ENCODE assay signal across 13 cellular contexts in genomic region chr6:21026576-21027273, GRCh38.
DNase-seq lines count a peak whose midpoint lies in the region; ATAC-seq, FAIRE-seq and TF ChIP-seq lines count a peak whose summit lies in the region.
"Had no signal": no experiment of that assay in that cellular context is flagged by ENCODE, and none has a peak within 500 bp of the region (broad histone marks: within the 10 kb centered on the region; RNA-seq: fewer than 3 reads in every experiment).

No MANE protein-coding gene starts in this region.

- H3K36me3 ChIP-seq in GM23248 (ENCODE audit: low read depth) (no peaks in the 10 kb centered on the region), SK-N-SH (replicated peaks in 1 of 2; ENCODE audit: control insufficient read depth in 1 of 2, insufficient read depth in 2 of 2, low read length in 1 of 2) (no peaks in the 10 kb centered on the region), mucosa of descending colon (ENCODE audit: low read depth) (no peaks in the 10 kb centered on the region)

- H3K27me3 ChIP-seq in GM23248 (replicated peaks; ENCODE audit: insufficient read depth) (no peaks in the 10 kb centered on the region), SK-N-SH (ENCODE audit: insufficient read depth) (no peaks in the 10 kb centered on the region)

- H3K4me1 ChIP-seq in GM23248 (ENCODE audit: insufficient read depth) (peaks cover 20% of the 10 kb centered on the region), SK-N-SH (ENCODE audit: control insufficient read depth in 1 of 2, insufficient read depth in 2 of 2, low read depth in 1 of 2, low read length in 1 of 2) (peaks cover 8 to 19% of the 10 kb centered on the region in 2 experiments; a peak in 3 of 4 replicates), mucosa of descending colon (ENCODE audit: low read depth) (no peaks in the 10 kb centered on the region)

- TF ChIP-seq EP300 in SK-N-SH (IDR thresholded peaks at IDR 0.05; ENCODE audit: borderline replicate concordance in 1 of 2, low read depth in 1 of 2, low read length in 1 of 2): peak; percentile 93 to 97

- no peak for FAIRE-seq in GM12892 (lab: Jason Lieb, UNC)

- DNase-seq in GM23248: peak; percentile 61
- no peak for DNase-seq in SK-N-SH
- peak; percentile 48 for DNase-seq in fibroblast of pulmonary artery (ENCODE audit: low read depth)
- peak; percentile 22 for DNase-seq in pulmonary artery endothelial cell (ENCODE audit: low read depth, low spot score)
- DNase-seq in mucosa of descending colon: no peak
- DNase-seq in NCI-H2107 treated with DMSO at 0.1 percent for 48 hours (lab: John Stamatoyannopoulos, UW; ENCODE audit: unreplicated experiment): no peak
- DNase-seq in GM12892 (ENCODE audit: insufficient read length): no peak
- DNase-seq: activated effector memory CD4-positive, alpha-beta T cell treated with Interleukin-2 at 50 U/mL for 16 hours; DMS79 treated with DMSO at 0.1 percent for 48 hours; natural killer cell; NK-92 treated with Interleukin-12 subunit alpha and Interleukin-12 subunit beta, amount 100 ng/mL, for 24 hours; T-helper 2 cell had no signal

- intact Hi-C loops in mucosa of descending colon (cut with DNase I, micrococcal nuclease): no loop called here

- H3K9me3 ChIP-seq in GM23248 (ENCODE audit: low read depth) (no peaks in the 10 kb centered on the region), SK-N-SH (no peaks in the 10 kb centered on the region), mucosa of descending colon (no peaks in the 10 kb centered on the region)

- H2AFZ ChIP-seq in GM23248: no peak overlapping the region
- H2AFZ ChIP-seq in SK-N-SH (ENCODE audit: low read depth): no peak overlapping the region

- H3K9ac ChIP-seq in GM23248 (no peak overlapping the region), SK-N-SH (no peak overlapping the region)

- H3K9me2 ChIP-seq in GM23248 (ENCODE audit: insufficient read depth): no peaks in the 10 kb centered on the region
- no peaks in the 10 kb centered on the region for H3K9me2 ChIP-seq in SK-N-SH

- H3K27ac ChIP-seq in GM23248 (peak overlapping the region; percentile 44), SK-N-SH (ENCODE audit: low read depth in 2 of 2, low read length in 1 of 2) (peak overlapping the region; percentile 56 to 86)
- H3K27ac ChIP-seq: C4-2B had no signal

- TF ChIP-seq CTCF in SK-N-SH (IDR thresholded peaks at IDR 0.05) (no peak), fibroblast of pulmonary artery (IDR thresholded peaks at IDR 0.05; ENCODE audit: low read length, missing control alignments) (no peak), mucosa of descending colon (IDR thresholded peaks at IDR 0.05) (no peak)

- POLR2A ChIA-PET in SK-N-SH (lab: Yijun Ruan, JAX): no interaction called here

- TF ChIP-seq POLR2A in GM12892 (IDR thresholded peaks at IDR 0.05; ENCODE audit: low read depth, low read length): no peak

- 62 to 67% methylated on average over 3 of the region's 3 CpGs for WGBS in GM23248 (ENCODE audit: low coverage in 1 of 2, low lambda C conversion rate in 2 of 2, missing lambda C conversion rate in 2 of 2), 2 experiments
- WGBS in SK-N-SH (ENCODE audit: low lambda C conversion rate): 64% methylated on average over 3 of the region's 3 CpGs

- no peak for ATAC-seq in mucosa of descending colon
- ATAC-seq: natural killer cell had no signal

- H3K4me2 ChIP-seq in GM23248 (ENCODE audit: unreplicated experiment) (peak overlapping the region; percentile 61), SK-N-SH (no peak overlapping the region)

- H3K79me2 ChIP-seq in GM23248 (ENCODE audit: insufficient read depth): no peaks in the 10 kb centered on the region
- no peaks in the 10 kb centered on the region for H3K79me2 ChIP-seq in SK-N-SH (ENCODE audit: insufficient read depth)

- H3F3A ChIP-seq in GM23248 (ENCODE audit: insufficient read depth) (no peaks in the 10 kb centered on the region), SK-N-SH (replicated peaks; ENCODE audit: insufficient read depth) (peaks cover 10% of the 10 kb centered on the region)

- no peak for TF ChIP-seq RAD21 in SK-N-SH (IDR thresholded peaks at IDR 0.05; ENCODE audit: low read length)

- in situ Hi-C loops in GM23248 (cut with MboI): no loop called here

- H3K4me3 ChIP-seq in GM23248 (no peak overlapping the region), SK-N-SH (ENCODE audit: low read depth in 2 of 2, low read length in 1 of 2) (no peak overlapping the region), fibroblast of pulmonary artery (replicated peaks; ENCODE audit: low read depth, low read length) (no peak overlapping the region), mucosa of descending colon (no peak overlapping the region)

- H4K20me1 ChIP-seq in GM23248 (ENCODE audit: insufficient read depth): no peaks in the 10 kb centered on the region
- H4K20me1 ChIP-seq in SK-N-SH (ENCODE audit: insufficient read depth): no peaks in the 10 kb centered on the region

- CTCF ChIA-PET in SK-N-SH (lab: Yijun Ruan, JAX): interaction anchor here (0.7 to 1.2 kb wide), 2 partner anchors 154 to 463 kb away, joined by 3 read pairs; no protein-coding TSS in a partner anchor

TF ChIP-seq in SK-N-SH, 30 proteins besides CTCF, POLR2A, EP300 and RAD21 (continues in another document):
- TF ChIP-seq GATA2 (CRISPR knock-in tag; IDR thresholded peaks at IDR 0.05) (peak; percentile 49), TAF1 (IDR thresholded peaks at IDR 0.05; ENCODE audit: borderline replicate concordance, low read depth, low read length) (0 out of 2 replicates have a peak, but pooled peaks have one; percentile 22), EZH2phosphoT487 (IDR thresholded peaks at IDR 0.05; ENCODE audit: borderline replicate concordance, low read depth) (no peak), ELF1 (IDR thresholded peaks at IDR 0.05) (no peak), MXI1 (IDR thresholded peaks at IDR 0.05; ENCODE audit: low read depth, low read length) (no peak), FOXM1 (IDR thresholded peaks at IDR 0.05; ENCODE audit: low read depth) (peak; percentile 95), FOSL2 (IDR thresholded peaks at IDR 0.05; ENCODE audit: borderline replicate concordance, low read depth) (peak; percentile 83), YY1 (IDR thresholded peaks at IDR 0.05; ENCODE audit: low read depth) (peak; percentile 39; the same call in 1 of the 2 replicates), POLR2AphosphoS5 (IDR thresholded peaks at IDR 0.05; ENCODE audit: low read depth, low read length) (peak; percentile 91), JUND (IDR thresholded peaks at IDR 0.05) (peak; percentile 97), MEF2A (IDR thresholded peaks at IDR 0.05; ENCODE audit: borderline replicate concordance, low read depth) (peak; percentile 32; the same call in 1 of the 2 replicates), RXRA (IDR thresholded peaks at IDR 0.05; ENCODE audit: borderline replicate concordance, low read depth) (peak; percentile 60; the same call in 1 of the 2 replicates), REST (IDR thresholded peaks at IDR 0.05; ENCODE audit: low read depth, low read length) (no peak)
- TF ChIP-seq, protein P1, sequence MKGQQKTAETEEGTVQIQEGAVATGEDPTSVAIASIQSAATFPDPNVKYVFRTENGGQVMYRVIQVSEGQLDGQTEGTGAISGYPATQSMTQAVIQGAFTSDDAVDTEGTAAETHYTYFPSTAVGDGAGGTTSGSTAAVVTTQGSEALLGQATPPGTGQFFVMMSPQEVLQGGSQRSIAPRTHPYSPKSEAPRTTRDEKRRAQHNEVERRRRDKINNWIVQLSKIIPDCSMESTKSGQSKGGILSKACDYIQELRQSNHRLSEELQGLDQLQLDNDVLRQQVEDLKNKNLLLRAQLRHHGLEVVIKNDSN (IDR thresholded peaks at IDR 0.05; ENCODE audit: borderline replicate concordance, low read depth): peak; percentile 14; the same call in 1 of the 2 replicates
- TF ChIP-seq, protein P2, sequence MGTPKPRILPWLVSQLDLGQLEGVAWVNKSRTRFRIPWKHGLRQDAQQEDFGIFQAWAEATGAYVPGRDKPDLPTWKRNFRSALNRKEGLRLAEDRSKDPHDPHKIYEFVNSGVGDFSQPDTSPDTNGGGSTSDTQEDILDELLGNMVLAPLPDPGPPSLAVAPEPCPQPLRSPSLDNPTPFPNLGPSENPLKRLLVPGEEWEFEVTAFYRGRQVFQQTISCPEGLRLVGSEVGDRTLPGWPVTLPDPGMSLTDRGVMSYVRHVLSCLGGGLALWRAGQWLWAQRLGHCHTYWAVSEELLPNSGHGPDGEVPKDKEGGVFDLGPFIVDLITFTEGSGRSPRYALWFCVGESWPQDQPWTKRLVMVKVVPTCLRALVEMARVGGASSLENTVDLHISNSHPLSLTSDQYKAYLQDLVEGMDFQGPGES (IDR thresholded peaks at IDR 0.05; ENCODE audit: low read depth, low read length): no peak
- TF ChIP-seq, protein P3, sequence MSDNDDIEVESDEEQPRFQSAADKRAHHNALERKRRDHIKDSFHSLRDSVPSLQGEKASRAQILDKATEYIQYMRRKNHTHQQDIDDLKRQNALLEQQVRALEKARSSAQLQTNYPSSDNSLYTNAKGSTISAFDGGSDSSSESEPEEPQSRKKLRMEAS (IDR thresholded peaks at IDR 0.05; ENCODE audit: low read depth): peak; percentile 55; the same call in 1 of the 2 replicates

Comparison
In these comparisons a context has a peak if more than half of its experiments do, and no peak if none do; other contexts are left out.
1. DNase-seq: peak in GM23248 (single experiment), fibroblast of pulmonary artery (single experiment) and pulmonary artery endothelial cell (single experiment); none in SK-N-SH (single experiment), mucosa of descending colon (0 of 3), NCI-H2107 treated with DMSO at 0.1 percent for 48 hours (single experiment) and GM12892 (single experiment).